6 cellular contexts compared by ENCODE assay signal in genomic region chr11:65539401-65540289, GRCh38. TPM values are rescaled to one million over a fixed set of nuclear protein-coding genes. Genes with fewer than 3 reads are reported as not detected.
A peak's percentile ranks its signal among the peaks of the same experiment; 100 is the strongest.
DNase-seq lines count a peak whose midpoint lies in the region; ATAC-seq and TF ChIP-seq lines count a peak whose summit lies in the region.

No MANE protein-coding gene starts in this region.

- peak overlapping the region; percentile 10 to 79 (median 60) for H3K27ac ChIP-seq in right lobe of liver

- no peaks in the 10 kb centered on the region for H3K9me3 ChIP-seq in right lobe of liver

- DNase-seq in GM06990 (ENCODE audit: extremely low read depth, insufficient read length) (no peak), right lobe of liver (no peak), SIG-M5 (lab: John Stamatoyannopoulos, UW) (no peak)
- peak; percentile 53 for DNase-seq in activated CD4-positive, CD25-positive, alpha-beta regulatory T cell treated with anti-CD3 and anti-CD28 coated beads, Interleukin-2, amount 50 U/mL, for 72 hours
- DNase-seq in activated effector memory CD4-positive, alpha-beta T cell treated with Interleukin-2 at 50 U/mL for 16 hours = no peak

- 40% methylated on average over 1 of the region's 90 CpGs for WGBS in right lobe of liver (ENCODE audit: insufficient coverage, low coverage, low lambda C conversion rate, missing lambda C conversion rate)

- peak; percentile 56 for ATAC-seq in HG02840 (IDR thresholded peaks at IDR 0.05; ENCODE audit: low FRiP score, unreplicated experiment)
- ATAC-seq in right lobe of liver = peak in 2 of 4 donors; percentile 2 to 14

- H3K36me3 ChIP-seq in GM06990 (ENCODE audit: control insufficient read depth, insufficient read depth, low read length) (peaks cover 28% of the 10 kb centered on the region), right lobe of liver (peaks cover 0 to 16% (median 6%) of the 10 kb centered on the region in 4 donors)

- H3K27me3 ChIP-seq in GM06990 (replicated peaks; ENCODE audit: control insufficient read depth, insufficient read depth, low read length) = no peaks in the 10 kb centered on the region
- no peaks in the 10 kb centered on the region for H3K27me3 ChIP-seq in right lobe of liver

- TF ChIP-seq CTCF in GM06990 (IDR thresholded peaks at IDR 0.05; ENCODE audit: insufficient read depth, low read length, poor library complexity, severe bottlenecking) (no peak), right lobe of liver (IDR thresholded peaks at IDR 0.05) (peak in 1 of 4 donors; percentile 55)

- intact Hi-C loops in right lobe of liver (cut with DNase I) = loop anchor here (5.0 kb wide), 2 partner anchors 33 to 38 kb away; partner anchors contain the start of genes EHBP1L1 (in 1 of the 2), FAM89B (in 1 of the 2) and ZNRD2 (in 1 of the 2)

- H3K4me3 ChIP-seq in GM06990 (replicated peaks; ENCODE audit: low read depth, low read length) (peak overlapping the region; percentile 69), right lobe of liver (peak overlapping the region; percentile 46 to 60 (median 59))

- TF ChIP-seq POLR2A in right lobe of liver (IDR thresholded peaks at IDR 0.05) = no peak

- H3K4me1 ChIP-seq in right lobe of liver = peaks cover 0 to 16% (median 8%) of the 10 kb centered on the region in 4 donors

RNA-seq across cellular contexts. Expression of gene SCYL1, which starts 14.8 kb away (rescaled TPM):
- 10 to 100 TPM; 51.3 to 82.3 (median 57.0) TPM for total RNA-seq in right lobe of liver

RNA-seq across cellular contexts. Expression of gene LTBP3, which starts 18.5 kb away (rescaled TPM):
- 10 to 100 TPM; 26.6 to 94.1 (median 46.8) TPM for total RNA-seq in right lobe of liver

RNA-seq across cellular contexts. Expression of gene ZNRD2, which starts 30.6 kb away (rescaled TPM):
- total RNA-seq in right lobe of liver = 10 to 100 TPM; 11.6 to 43.2 (median 16.5) TPM

RNA-seq across cellular contexts. Expression of gene FAM89B, which starts 32.7 kb away (rescaled TPM):
- 10 to 100 TPM; 12.8 to 20.6 (median 14.6) TPM for total RNA-seq in right lobe of liver

RNA-seq across cellular contexts. Expression of gene EHBP1L1, which starts 36.2 kb away (rescaled TPM):
- 10 to 100 TPM; 10.0 to 29.9 (median 13.7) TPM for total RNA-seq in right lobe of liver
